Comparison of ENCODE assay signal across 24 cellular contexts in the genomic region with DNA sequence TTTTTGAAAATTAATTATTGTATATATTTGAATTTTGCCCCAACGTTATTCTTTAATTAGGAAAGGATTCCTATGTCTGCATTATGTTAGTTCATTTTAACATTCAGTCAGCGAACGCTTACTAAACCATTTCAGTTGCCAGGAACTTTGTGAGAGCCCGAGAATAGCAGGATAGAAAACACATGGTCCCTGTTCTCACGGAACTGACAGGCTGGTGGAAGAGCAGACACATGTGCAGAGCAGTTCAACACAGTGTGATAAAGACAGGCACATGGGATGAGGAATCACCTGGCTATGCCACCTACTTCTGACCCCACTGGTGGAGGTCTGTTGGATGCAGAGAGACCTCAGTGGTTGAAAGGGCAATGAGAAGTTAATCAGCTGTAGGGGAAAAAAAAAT.
"Had no signal": no experiment of that assay in that cellular context is flagged by ENCODE, and none has a peak within 500 bp of the region (broad histone marks: within the 10 kb centered on the region; RNA-seq: fewer than 3 reads in every experiment).

No MANE protein-coding gene starts in this region.

- H3K4me1 Mint-ChIP-seq: activated CD4-positive, alpha-beta T cell treated with anti-CD3 and anti-CD28 coated beads, Interleukin-2, amount 10 ng/mL, durations not matched to agents 24 days and 14 days; activated naive CD8-positive, alpha-beta T cell treated with anti-CD3 and anti-CD28 coated beads, Interleukin-2, amount 10 ng/mL, durations not matched to agents 7 days and 5 days had no signal

- DNase-seq: activated CD4-positive, alpha-beta T cell treated with anti-CD3 and anti-CD28 coated beads, Interleukin-2, amount 10 ng/mL, durations not matched to agents 24 days and 14 days; activated CD8-positive, alpha-beta T cell treated with anti-CD3 and anti-CD28 coated beads for 36 hours; activated naive CD4-positive, alpha-beta T cell treated with Interleukin-2 at 50 U/mL for 16 hours; activated naive CD8-positive, alpha-beta T cell treated with anti-CD3 and anti-CD28 coated beads, Interleukin-2, amount 10 ng/mL, durations not matched to agents 7 days and 5 days; activated T-cell treated with anti-CD3 and anti-CD28 coated beads, Interleukin-2, amount 50 U/mL, for 24 hours; body of pancreas; caudate nucleus; dorsolateral prefrontal cortex; hippocampal formation; mammary epithelial cell; midbrain; nephron progenitor cell; occipital lobe; retina; small intestine; stimulated activated CD4-positive, alpha-beta T cell treated with anti-CD3 and anti-CD28 coated beads, Interleukin-15, amount 100 ng/mL, for 24 hours; stimulated activated CD4-positive, alpha-beta T cell treated with anti-CD3 and anti-CD28 coated beads, Interleukin-2, amount 100 ng/mL, for 48 hours; T-helper 1 cell; T-helper 9 cell had no signal

- H3K4me3 Mint-ChIP-seq: activated CD4-positive, alpha-beta T cell treated with anti-CD3 and anti-CD28 coated beads, Interleukin-2, amount 10 ng/mL, durations not matched to agents 24 days and 14 days; activated CD8-positive, alpha-beta T cell treated with anti-CD3 and anti-CD28 coated beads for 36 hours; activated naive CD8-positive, alpha-beta T cell treated with anti-CD3 and anti-CD28 coated beads, Interleukin-2, amount 10 ng/mL, durations not matched to agents 7 days and 5 days; activated T-cell treated with anti-CD3 and anti-CD28 coated beads, Interleukin-2, amount 50 U/mL, for 24 hours; nephron progenitor cell; stimulated activated naive CD8-positive, alpha-beta T cell treated with anti-CD3 and anti-CD28 coated beads, Interleukin-15, Interleukin-2, amounts not matched to agents 100 ng/mL and 50 ng/mL, for 24 hours had no signal

- H3K36me3 ChIP-seq: tibial nerve had no signal

- H3K9me3 ChIP-seq: body of pancreas, tibial nerve had no signal

- H3K27me3 ChIP-seq: body of pancreas, dorsolateral prefrontal cortex, tibial nerve had no signal

- FAIRE-seq: keratinocyte, small intestine had no signal

- H3K9me3 Mint-ChIP-seq: activated CD4-positive, alpha-beta T cell treated with anti-CD3 and anti-CD28 coated beads, Interleukin-2, amount 10 ng/mL, durations not matched to agents 24 days and 14 days; activated CD8-positive, alpha-beta T cell treated with anti-CD3 and anti-CD28 coated beads for 36 hours; activated naive CD8-positive, alpha-beta T cell treated with anti-CD3 and anti-CD28 coated beads, Interleukin-2, amount 10 ng/mL, durations not matched to agents 7 days and 5 days; activated T-helper 2 cell treated with anti-CD3 and anti-CD28 coated beads, Interferon-gamma antibody, Interleukin-2, Interleukin-4, amounts not matched to agents 10 μg/mL and 5 μg/mL and 100 μg/mL, durations not matched to agents 14 hours and 24 hours and 36 hours had no signal

- H3K4me1 ChIP-seq: body of pancreas, tibial nerve had no signal

- H3K4me3 ChIP-seq: body of pancreas, dorsolateral prefrontal cortex, tibial nerve had no signal

- ATAC-seq: activated CD8-positive, alpha-beta T cell treated with anti-CD3 and anti-CD28 coated beads for 36 hours; body of pancreas; left lobe of liver had no signal

- H3K36me3 Mint-ChIP-seq: activated naive CD8-positive, alpha-beta T cell treated with anti-CD3 and anti-CD28 coated beads, Interleukin-2, amount 10 ng/mL, durations not matched to agents 7 days and 5 days had no signal

- H3K27ac Mint-ChIP-seq: activated CD4-positive, alpha-beta T cell treated with anti-CD3 and anti-CD28 coated beads, Interleukin-2, amount 10 ng/mL, durations not matched to agents 24 days and 14 days; activated CD8-positive, alpha-beta T cell treated with anti-CD3 and anti-CD28 coated beads for 36 hours; activated naive CD8-positive, alpha-beta T cell treated with anti-CD3 and anti-CD28 coated beads, Interleukin-2, amount 10 ng/mL, durations not matched to agents 7 days and 5 days; activated T-cell treated with anti-CD3 and anti-CD28 coated beads, Interleukin-2, amount 50 U/mL, for 24 hours; activated T-helper 2 cell treated with anti-CD3 and anti-CD28 coated beads, Interferon-gamma antibody, Interleukin-2, Interleukin-4, amounts not matched to agents 10 μg/mL and 5 μg/mL and 100 μg/mL, durations not matched to agents 14 hours and 24 hours and 36 hours; nephron progenitor cell; stimulated activated naive CD8-positive, alpha-beta T cell treated with anti-CD3 and anti-CD28 coated beads, Interleukin-15, Interleukin-2, amounts not matched to agents 100 ng/mL and 50 ng/mL, for 24 hours had no signal

- H3K27ac ChIP-seq: body of pancreas, dorsolateral prefrontal cortex, tibial nerve had no signal

- H3K27me3 Mint-ChIP-seq: activated CD4-positive, alpha-beta T cell treated with anti-CD3 and anti-CD28 coated beads, Interleukin-2, amount 10 ng/mL, durations not matched to agents 24 days and 14 days; activated naive CD8-positive, alpha-beta T cell treated with anti-CD3 and anti-CD28 coated beads, Interleukin-2, amount 10 ng/mL, durations not matched to agents 7 days and 5 days; activated T-cell treated with anti-CD3 and anti-CD28 coated beads, Interleukin-2, amount 50 U/mL, for 24 hours; stimulated activated naive CD8-positive, alpha-beta T cell treated with anti-CD3 and anti-CD28 coated beads, Interleukin-15, Interleukin-2, amounts not matched to agents 100 ng/mL and 50 ng/mL, for 24 hours had no signal
